ENCODE assay signal across 9 cellular contexts in the genomic region with DNA sequence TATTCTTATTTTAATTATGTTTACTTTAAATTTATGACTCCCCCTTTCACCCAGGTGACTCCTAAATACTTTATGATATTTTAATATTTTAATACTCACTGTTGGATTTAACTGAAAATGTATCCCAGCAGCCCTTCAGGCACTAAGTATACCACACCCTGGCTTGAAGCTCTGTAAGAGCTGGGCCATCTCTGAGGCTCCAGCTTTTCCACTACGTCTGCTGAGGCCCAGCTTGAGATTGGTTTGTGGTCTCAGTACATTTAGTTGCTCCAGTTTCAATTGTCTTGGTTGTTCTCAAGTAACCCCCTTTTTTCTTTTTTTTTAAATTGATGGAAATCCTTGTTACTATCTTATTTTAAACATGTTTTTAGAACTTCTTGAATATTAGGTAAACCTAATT. TPM values are rescaled to one million over a fixed set of nuclear protein-coding genes. Genes with fewer than 3 reads are reported as not detected.
"Had no signal": no experiment of that assay in that cellular context is flagged by ENCODE, and none has a peak within 500 bp of the region (broad histone marks: within the 10 kb centered on the region; RNA-seq: fewer than 3 reads in every experiment).

No MANE protein-coding gene starts in this region.

- H3K27me3 Mint-ChIP-seq: memory B cell had no signal

- H3K9me3 Mint-ChIP-seq: activated naive CD4-positive, alpha-beta T cell treated with anti-CD3 and anti-CD28 coated beads, Interleukin-2, amount 50 U/mL, for 72 hours; memory B cell; nephron; T-helper 1 cell treated with Interleukin-12 subunit alpha and Interleukin-12 subunit beta and Interleukin-4 antibody, amounts not matched to agents 30 μg/mL and 1 μg/mL, for 36 hours had no signal

- H3K9me3 ChIP-seq: esophagus muscularis mucosa had no signal

- ATAC-seq: activated naive CD4-positive, alpha-beta T cell treated with anti-CD3 and anti-CD28 coated beads, Interleukin-2, amount 50 U/mL, for 72 hours; left colon had no signal

- H3K27ac Mint-ChIP-seq: activated naive CD4-positive, alpha-beta T cell treated with anti-CD3 and anti-CD28 coated beads, Interleukin-2, amount 50 U/mL, for 72 hours; memory B cell; T-helper 1 cell treated with Interleukin-12 subunit alpha and Interleukin-12 subunit beta and Interleukin-4 antibody, amounts not matched to agents 30 μg/mL and 1 μg/mL, for 36 hours had no signal

- H3K4me3 ChIP-seq: esophagus muscularis mucosa had no signal

- DNase-seq: activated CD4-positive, CD25-positive, alpha-beta regulatory T cell; activated effector memory CD4-positive, alpha-beta T cell treated with anti-CD3 and anti-CD28 coated beads, Interleukin-2, amount 50 U/mL, for 16 hours; left colon had no signal

- H3K27me3 ChIP-seq: esophagus muscularis mucosa had no signal

- H3K4me3 Mint-ChIP-seq: memory B cell; nephron; T-helper 1 cell treated with Interleukin-12 subunit alpha and Interleukin-12 subunit beta and Interleukin-4 antibody, amounts not matched to agents 30 μg/mL and 1 μg/mL, for 36 hours had no signal

- H3K36me3 Mint-ChIP-seq: activated naive CD4-positive, alpha-beta T cell treated with anti-CD3 and anti-CD28 coated beads, Interleukin-2, amount 50 U/mL, for 72 hours; memory B cell had no signal

- H3K4me1 Mint-ChIP-seq: memory B cell had no signal

RNA-seq across cellular contexts. Expression of gene CAPNS2, which starts 27.0 kb away (rescaled TPM):
- total RNA-seq: activated naive CD4-positive, alpha-beta T cell treated with anti-CD3 and anti-CD28 coated beads, Interleukin-2, amount 50 U/mL, for 72 hours; skeletal muscle tissue had no signal
